8 cellular contexts compared by ENCODE assay signal in the genomic region with DNA sequence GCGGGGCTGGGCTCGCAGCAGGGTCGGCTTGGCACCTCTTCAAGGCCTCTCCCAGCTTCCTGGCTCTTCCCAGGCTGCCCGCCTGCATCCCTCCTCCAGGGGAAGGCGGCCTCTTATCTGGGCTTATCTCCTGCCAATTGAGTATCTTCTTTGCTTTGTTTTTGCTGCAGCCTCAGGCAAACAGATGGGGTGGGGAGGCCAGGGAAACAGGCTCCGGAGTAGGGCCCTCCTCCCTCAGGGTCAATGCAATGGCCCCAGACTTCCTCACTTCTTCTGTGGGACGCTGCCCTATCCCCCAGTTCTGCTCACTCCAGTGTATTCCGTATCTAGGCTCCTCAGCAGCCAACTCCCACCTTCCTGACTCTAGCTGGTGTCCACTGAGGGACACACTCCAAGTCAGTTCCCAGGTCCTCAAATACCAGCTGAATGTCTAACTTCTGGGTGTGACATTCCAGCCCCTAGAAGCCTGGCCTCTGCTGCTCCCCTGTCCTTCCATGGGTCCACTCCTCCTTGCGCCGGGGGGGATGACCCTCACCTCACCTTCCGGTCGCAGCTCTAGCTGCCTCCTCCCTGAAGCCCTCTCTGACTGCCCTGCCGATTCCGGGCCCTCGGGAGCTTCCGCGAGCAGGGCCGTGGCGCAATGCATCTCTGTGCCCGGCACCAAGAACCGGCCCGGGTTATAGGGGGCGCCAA. TPM values are rescaled to one million over a fixed set of nuclear protein-coding genes. Genes with fewer than 3 reads are reported as not detected.
DNase-seq lines count a peak whose midpoint lies in the region; ATAC-seq, FAIRE-seq and TF ChIP-seq lines count a peak whose summit lies in the region.

No MANE protein-coding gene starts in this region.

- CTCF ChIA-PET in mammary epithelial cell (lab: Charles Lee; ENCODE audit: low non-redundant PET) = no interaction called here

- in situ Hi-C loops in mammary epithelial cell (cut with MboI; ENCODE audit: low sequenced_read_pairs in 2 of 2) = no loop called here

- TF ChIP-seq CTCF in AG09309 (IDR thresholded peaks at IDR 0.05; ENCODE audit: control insufficient read depth, insufficient read depth, low read depth, low read length, missing control alignments) = no peak
- no peak for TF ChIP-seq CTCF in mammary epithelial cell (conservative IDR thresholded peaks at IDR 0.05 in 1 of 2, IDR thresholded peaks at IDR 0.05 in 1 of 2; ENCODE audit: extremely low read depth in 1 of 2, insufficient read depth in 1 of 2, low read depth in 1 of 2, low read length in 2 of 2)

- H3K9me3 ChIP-seq in mammary epithelial cell (replicated peaks; ENCODE audit: insufficient read depth, low read length) = no peaks in the 10 kb centered on the region

- dilution Hi-C loops in mammary epithelial cell (cut with HindIII; ENCODE audit: low sequenced_read_pairs) = no loop called here

- no peaks in the 10 kb centered on the region for H3K27me3 ChIP-seq in mammary epithelial cell (ENCODE audit: insufficient read depth, low read length)
- H3K27me3 ChIP-seq in layer of hippocampus (ENCODE audit: control insufficient read depth, insufficient read depth, low read length) = no peaks in the 10 kb centered on the region

- no peaks in the 10 kb centered on the region for H4K20me1 ChIP-seq in mammary epithelial cell (ENCODE audit: insufficient read depth, low read length)

- peaks cover 9% of the 10 kb centered on the region for H3K36me3 ChIP-seq in mammary epithelial cell (ENCODE audit: insufficient read depth, low read length)

- DNase-seq in AG09309 (ENCODE audit: low read depth) (no peak), GM18507 (ENCODE audit: extremely low spot score, insufficient read length, low read depth) (no peak), RKO (ENCODE audit: low spot score) (peak; percentile 81), mammary epithelial cell (peak; percentile 62), KG1 (lab: John Stamatoyannopoulos, UW) (no peak)
- peak; percentile 56 for DNase-seq in stimulated activated CD4-positive, alpha-beta T cell treated with anti-CD3 and anti-CD28 coated beads, Interleukin-4, amount 100 ng/mL, for 1 hour

- 6% methylated on average over 13 of the region's 23 CpGs for WGBS in mammary epithelial cell (ENCODE audit: low coverage, missing lambda C conversion rate)

- peak overlapping the region; percentile 36 for H3K27ac ChIP-seq in mammary epithelial cell (ENCODE audit: insufficient read depth, low read depth, low read length)
- H3K27ac ChIP-seq in layer of hippocampus (ENCODE audit: low read depth, low read length) = peak overlapping the region; percentile 98

- peak; percentile 47 for FAIRE-seq in GM18507 (lab: Jason Lieb, UNC)

- BruUV-seq in mammary epithelial cell (replicated peaks; lab: Mats Ljungman, UMichigan) = no TSS peak

- ATAC-seq in HG03280 (IDR thresholded peaks at IDR 0.05; ENCODE audit: unreplicated experiment) = peak; percentile 7

- peak overlapping the region; percentile 40 for H2AFZ ChIP-seq in mammary epithelial cell (ENCODE audit: low read depth, low read length)

- peaks cover 3% of the 10 kb centered on the region for H3K79me2 ChIP-seq in mammary epithelial cell (ENCODE audit: insufficient read depth, low read length)

- H3K4me3 ChIP-seq in AG09309 (ENCODE audit: control insufficient read depth, low read depth, low read length) (peak overlapping the region; percentile 60), mammary epithelial cell (replicated peaks in 1 of 3; ENCODE audit: insufficient read depth in 1 of 3, low read depth in 2 of 3, low read length in 3 of 3) (peak overlapping the region; percentile 52 to 60 (median 57))

- H3K9ac ChIP-seq in mammary epithelial cell (ENCODE audit: insufficient read depth, low read length) = no peak overlapping the region

- intact Hi-C loops in mammary epithelial cell (cut with micrococcal nuclease) = loop anchor here (1.0 to 2.0 kb wide), 3 partner anchors 18 to 65 kb away; partner anchors contain the start of genes PLCB3 and PPP1R14B

- peaks cover 41% of the 10 kb centered on the region for H3K4me1 ChIP-seq in mammary epithelial cell (ENCODE audit: insufficient read depth, low read length)

- H3K4me2 ChIP-seq in mammary epithelial cell (ENCODE audit: insufficient read depth, low read depth, low read length) = peak overlapping the region; percentile 93

RNA-seq across cellular contexts. Expression of gene BAD, which starts 15.6 kb away (rescaled TPM):
- 10 to 100 TPM; 52.2 to 54.9 TPM for total RNA-seq in mammary epithelial cell
- polyA plus RNA-seq in mammary epithelial cell = 58.5 TPM
- 11.9 TPM for polyA minus RNA-seq in mammary epithelial cell

RNA-seq across cellular contexts. Expression of gene GPR137, which starts 16.8 kb away (rescaled TPM):
- 10 to 100 TPM in 1 of 2 donors, 1 to 10 TPM in 1; 4.7 to 35.3 TPM for total RNA-seq in mammary epithelial cell
- polyA plus RNA-seq in mammary epithelial cell = 12.4 TPM
- 32.6 TPM for polyA minus RNA-seq in mammary epithelial cell

RNA-seq across cellular contexts. Expression of gene PLCB3, which starts 17.5 kb away (rescaled TPM):
- 10 to 100 TPM; 48.5 to 67.9 TPM for total RNA-seq in mammary epithelial cell
- polyA plus RNA-seq in mammary epithelial cell = 42.2 TPM
- polyA minus RNA-seq in mammary epithelial cell = 78.5 TPM

RNA-seq across cellular contexts. Expression of gene PPP1R14B, which starts 22.1 kb away (rescaled TPM):
- total RNA-seq in mammary epithelial cell = 100 to 1,000 TPM; 118 to 362 TPM
- polyA plus RNA-seq in mammary epithelial cell = 265 TPM
- polyA minus RNA-seq in mammary epithelial cell = 190 TPM

RNA-seq across cellular contexts. Expression of gene KCNK4, which starts 22.3 kb away (rescaled TPM):
- total RNA-seq in mammary epithelial cell = not detected
- polyA plus RNA-seq in mammary epithelial cell = not detected
- polyA minus RNA-seq in mammary epithelial cell = not detected

Comparison
In these comparisons a context has a peak if more than half of its experiments do, and no peak if none do; other contexts are left out.
1. DNase-seq: peak in RKO (single experiment), mammary epithelial cell (single experiment) and stimulated activated CD4-positive, alpha-beta T cell treated with anti-CD3 and anti-CD28 coated beads, Interleukin-4, amount 100 ng/mL, for 1 hour (single experiment); none in AG09309 (single experiment), GM18507 (single experiment) and KG1 (single experiment).